8 cellular contexts compared by ENCODE assay signal in genomic region chr10:124719213-124719851, GRCh38. TPM values are rescaled to one million over a fixed set of nuclear protein-coding genes. Genes with fewer than 3 reads are reported as not detected.
A peak's percentile ranks its signal among the peaks of the same experiment; 100 is the strongest.
DNase-seq lines count a peak whose midpoint lies in the region; ATAC-seq and TF ChIP-seq lines count a peak whose summit lies in the region.

No MANE protein-coding gene starts in this region.

- peak; percentile 49 for ATAC-seq in GM18502 (IDR thresholded peaks at IDR 0.05; ENCODE audit: poor library complexity, unreplicated experiment)

- H3K27me3 Mint-ChIP-seq in HFFc6 (ENCODE audit: insufficient read depth) = no peaks in the 10 kb centered on the region

- H3K4me1 ChIP-seq in esophagus squamous epithelium (peaks cover 68 to 100% (median 89%) of the 10 kb centered on the region in 3 donors), neutrophil (ENCODE audit: control insufficient read depth in 1 of 2, insufficient read depth in 1 of 2, low read depth in 1 of 2, low read length in 1 of 2) (peaks cover 96 to 97% of the 10 kb centered on the region in 2 experiments)

- H3K9me3 Mint-ChIP-seq in HFFc6 = no peaks in the 10 kb centered on the region

- peaks cover 27% of the 10 kb centered on the region for H3K4me1 Mint-ChIP-seq in HFFc6 (ENCODE audit: low read depth)

- H3K36me3 Mint-ChIP-seq in HFFc6 (ENCODE audit: low read depth) = no peaks in the 10 kb centered on the region

- H3K27ac ChIP-seq in esophagus squamous epithelium (peak overlapping the region; percentile 71 to 91 (median 87)), neutrophil (peak overlapping the region; percentile 99)

- H3K9me3 ChIP-seq in esophagus squamous epithelium = no peaks in the 10 kb centered on the region
- H3K9me3 ChIP-seq in neutrophil = no peaks in the 10 kb centered on the region

- intact Hi-C loops in esophagus squamous epithelium (cut with DNase I) = no loop called here

- peak overlapping the region; percentile 47; the same call in 1 of the 2 replicates for H3K27ac Mint-ChIP-seq in HFFc6

- peak; percentile 81 for DNase-seq in HFFc6
- DNase-seq in NB4 (ENCODE audit: low read depth) = peak; percentile 68
- peak; percentile 62 for DNase-seq in activated T-cell treated with anti-CD3 and anti-CD28 coated beads, Interleukin-2, amount 50 U/mL, for 1 hour
- peak; percentile 26 for DNase-seq in esophagus squamous epithelium (lab: John Stamatoyannopoulos, UW)
- DNase-seq in DMS53 (lab: John Stamatoyannopoulos, UW) = no peak
- no peak for DNase-seq in islet precursor cell

- H3K4me3 ChIP-seq in NB4 (ENCODE audit: low read depth, low read length) (no peak overlapping the region), esophagus squamous epithelium (peak overlapping the region in 1 of 4 donors; percentile 9), neutrophil (ENCODE audit: low read depth in 1 of 2, low read length in 1 of 2) (peak overlapping the region; percentile 46 to 47)

- 8 to 11% methylated on average over 6 to 8 of the region's 8 CpGs for WGBS in esophagus squamous epithelium, 2 donors

- no peak for TF ChIP-seq POLR2A in NB4 (IDR thresholded peaks at IDR 0.05; ENCODE audit: extremely low read depth, insufficient read length)
- TF ChIP-seq POLR2A in esophagus squamous epithelium (IDR thresholded peaks at IDR 0.05) = peak in 1 of 4 donors; percentile 21

- H3K27me3 ChIP-seq in esophagus squamous epithelium (no peaks in the 10 kb centered on the region), neutrophil (no peaks in the 10 kb centered on the region)

- TF ChIP-seq CTCF in HFFc6 (IDR thresholded peaks at IDR 0.05) = peak; percentile 64
- TF ChIP-seq CTCF in NB4 (IDR thresholded peaks at IDR 0.05; ENCODE audit: low read depth, low read length) = peak; percentile 52
- TF ChIP-seq CTCF in esophagus squamous epithelium (IDR thresholded peaks at IDR 0.05) = peak; percentile 47 to 88 (median 68)
- peak; percentile 74 for TF ChIP-seq CTCF in neutrophil (IDR thresholded peaks at IDR 0.05)

- H3K36me3 ChIP-seq in esophagus squamous epithelium = no peaks in the 10 kb centered on the region
- no peaks in the 10 kb centered on the region for H3K36me3 ChIP-seq in neutrophil

- no peak overlapping the region for H3K4me3 Mint-ChIP-seq in HFFc6

RNA-seq across cellular contexts. Expression of gene FAM53B, which starts 24.8 kb away (rescaled TPM):
- 10 to 100 TPM in 5 of 6 experiments, 1 to 10 TPM in 1; 9.3 to 10.6 (median 10.4) TPM for total RNA-seq in HFFc6 (2021; fragmentation: NEBNext Ultra II Directional; extraction: Animal tissue kit (Norgen Biotek cat#: 25700))
- 10 to 100 TPM; 27.4 to 54.2 (median 31.5) TPM for total RNA-seq in esophagus squamous epithelium

Comparison
In these comparisons a context has a peak if more than half of its experiments do, and no peak if none do; other contexts are left out.
1. DNase-seq: peak in HFFc6 (single experiment), NB4 (single experiment), activated T-cell treated with anti-CD3 and anti-CD28 coated beads, Interleukin-2, amount 50 U/mL, for 1 hour (single experiment) and esophagus squamous epithelium (single experiment); none in DMS53 (single experiment) and islet precursor cell (single experiment).
2. Peak in every context shown above with its lines, with median percentiles within 50 percentile points of each other: CTCF ChIP-seq.